ENCODE assay signal across 36 cellular contexts in the genomic region with DNA sequence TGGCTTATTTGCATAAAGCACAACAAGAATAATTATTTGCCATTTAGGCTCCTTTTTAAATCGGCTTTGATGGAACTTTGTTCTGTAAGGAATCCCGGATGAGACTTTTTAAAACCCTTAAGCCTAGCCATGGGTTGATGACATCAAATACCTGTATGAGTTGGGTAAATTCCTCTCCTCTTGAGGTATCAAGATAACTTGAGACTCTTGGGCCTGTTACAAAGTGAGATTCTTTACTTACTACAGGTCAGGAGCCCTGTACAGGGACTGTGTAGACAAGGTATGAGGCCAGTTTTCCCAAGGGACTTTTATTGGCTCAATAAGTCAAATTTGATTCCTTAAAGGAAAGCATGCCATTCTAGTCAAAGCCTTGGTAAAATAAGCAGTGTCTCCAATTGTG.
"Had no signal": no experiment of that assay in that cellular context is flagged by ENCODE, and none has a peak within 500 bp of the region (broad histone marks: within the 10 kb centered on the region; RNA-seq: fewer than 3 reads in every experiment).

No MANE protein-coding gene starts in this region.

- DNase-seq: Karpas-422, Kasumi-1, KG1, MG63, MM.1S, MV-4-11, NCI-H1048, NCI-H1092, NCI-H1092 treated with DMSO at 0.1 percent for 48 hours, NCI-H1105, NCI-H1105 treated with DMSO at 0.1 percent for 48 hours, NCI-H1417, NCI-H1417 treated with DMSO at 0.1 percent for 48 hours, NCI-H1436, NCI-H1436 treated with DMSO at 0.1 percent for 48 hours, NCI-H146, NCI-H1694, NCI-H1694 treated with DMSO at 0.1 percent for 48 hours, NCI-H187, NCI-H187 treated with DMSO at 0.1 percent for 48 hours, NCI-H1930, NCI-H2029, NCI-H2029 treated with DMSO at 0.1 percent for 48 hours, NCI-H2081, NCI-H2081 treated with DMSO at 0.1 percent for 48 hours, NCI-H2107, NCI-H2171, NCI-H2171 treated with DMSO at 0.1 percent for 48 hours, NCI-H2227 treated with DMSO at 0.1 percent for 48 hours, NCI-H226, NCI-H345, NCI-H446, NCI-H446 treated with DMSO at 0.1 percent for 48 hours, NCI-H510A, NCI-H510A treated with DMSO at 0.1 percent for 48 hours had no signal

- H3K27me3 ChIP-seq: MG63 had no signal

- H3K9me3 ChIP-seq: MG63 had no signal

- H3K36me3 ChIP-seq: MG63 had no signal

- H3K27ac ChIP-seq: KMS-11 had no signal

- H3K4me3 ChIP-seq: MG63 had no signal
